23 cellular contexts compared by ENCODE assay signal in the genomic region with DNA sequence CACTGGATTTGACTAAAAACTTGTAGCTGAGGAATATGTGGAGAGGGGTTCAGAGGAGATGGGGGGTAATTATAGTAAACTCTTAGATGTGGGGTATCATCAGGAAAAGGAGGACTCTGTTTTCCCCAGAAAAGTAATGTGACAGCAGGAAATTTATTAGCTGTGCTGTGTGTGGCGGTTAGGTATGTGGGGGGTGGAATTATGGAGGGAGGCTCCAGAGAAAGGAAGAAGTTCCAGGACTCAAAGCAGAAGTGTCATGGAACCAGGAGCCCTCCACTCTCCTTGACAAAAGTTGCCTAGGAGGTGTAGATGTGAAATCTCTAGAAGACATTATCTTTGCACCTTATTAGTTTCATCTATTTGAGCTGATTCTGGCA. TPM values are rescaled to one million over a fixed set of nuclear protein-coding genes. Genes with fewer than 3 reads are reported as not detected.
DNase-seq lines count a peak whose midpoint lies in the region; ATAC-seq and TF ChIP-seq lines count a peak whose summit lies in the region.
"Had no signal": no experiment of that assay in that cellular context is flagged by ENCODE, and none has a peak within 500 bp of the region (broad histone marks: within the 10 kb centered on the region; RNA-seq: fewer than 3 reads in every experiment).

No MANE protein-coding gene starts in this region.

- no peak for DNase-seq in lower lobe of right lung
- DNase-seq in A172 (ENCODE audit: low spot score) = no peak
- DNase-seq in Kasumi-1 (lab: John Stamatoyannopoulos, UW) = no peak
- DNase-seq: activated CD4-positive, alpha-beta T cell treated with anti-CD3 and anti-CD28 coated beads for 36 hours; activated naive CD4-positive, alpha-beta T cell treated with Interleukin-2 at 50 U/mL for 16 hours; activated T-cell treated with anti-CD3 and anti-CD28 coated beads, Interleukin-2, amount 50 U/mL, for 48 hours; AML-193; aorta; CD8-positive, alpha-beta T cell; DMS53; heart right ventricle; mucosa of descending colon; NCI-H1048; NCI-H1930; NCI-H774; nephron progenitor cell; SW 1271; testis had no signal

- H3K4me1 ChIP-seq in ectodermal cell (ENCODE audit: control insufficient read depth, insufficient read depth, low read length) (peaks cover 62% of the 10 kb centered on the region), lower lobe of right lung (peaks cover 16% of the 10 kb centered on the region), urinary bladder (ENCODE audit: insufficient read depth) (no peaks in the 10 kb centered on the region)
- H3K4me1 ChIP-seq: testis had no signal

- H3K27me3 ChIP-seq in ectodermal cell (ENCODE audit: control insufficient read depth, insufficient read depth, low read length, poor library complexity, severe bottlenecking) = peaks cover 100% of the 10 kb centered on the region
- peaks cover 98% of the 10 kb centered on the region for H3K27me3 ChIP-seq in lower lobe of right lung (ENCODE audit: low read depth)
- H3K27me3 ChIP-seq: testis had no signal

- 5 to 14% methylated on average over 1 of the region's 1 CpG for WGBS in ectodermal cell, 2 experiments
- WGBS in urinary bladder = 67% methylated on average over 1 of the region's 1 CpG

- H3K4me3 ChIP-seq in ectodermal cell (ENCODE audit: insufficient read depth, low read depth, low read length) (no peak overlapping the region), lower lobe of right lung (peak overlapping the region; percentile 30), urinary bladder (ENCODE audit: low read depth, low read length) (no peak overlapping the region)
- H3K4me3 ChIP-seq: heart right ventricle, mucosa of descending colon, testis had no signal

- intact Hi-C loops in lower lobe of right lung (cut with DNase I) = loop anchor here (10.0 kb wide), 1 partner anchor 204 kb away; no protein-coding TSS in a partner anchor

- no peaks in the 10 kb centered on the region for H3K36me3 ChIP-seq in ectodermal cell (ENCODE audit: control insufficient read depth, insufficient read depth, low read length)
- H3K36me3 ChIP-seq in lower lobe of right lung = no peaks in the 10 kb centered on the region
- no peaks in the 10 kb centered on the region for H3K36me3 ChIP-seq in urinary bladder (ENCODE audit: insufficient read depth)
- H3K36me3 ChIP-seq: heart right ventricle had no signal

- peak overlapping the region; percentile 61 for H3K27ac ChIP-seq in ectodermal cell (ENCODE audit: insufficient read depth, low read depth, low read length, poor library complexity, severe bottlenecking)
- H3K27ac ChIP-seq in lower lobe of right lung = peak overlapping the region; percentile 65
- peak overlapping the region; percentile 27 for H3K27ac ChIP-seq in urinary bladder (ENCODE audit: low read depth)
- H3K27ac ChIP-seq: heart right ventricle, testis had no signal

- TF ChIP-seq CTCF in lower lobe of right lung (IDR thresholded peaks at IDR 0.05) = no peak

- H3K9me3 ChIP-seq in ectodermal cell (ENCODE audit: control insufficient read depth, low read length) = no peaks in the 10 kb centered on the region
- no peaks in the 10 kb centered on the region for H3K9me3 ChIP-seq in lower lobe of right lung
- H3K9me3 ChIP-seq: heart right ventricle, mucosa of descending colon, testis had no signal

- ATAC-seq in SK-N-SH treated with all-trans-retinoic acid at 6 μM for 48 hours (peak; percentile 10; the same call in 2 of the 3 replicates), lower lobe of right lung (no peak), HG03432 (IDR thresholded peaks at IDR 0.05; ENCODE audit: unreplicated experiment) (no peak)
- ATAC-seq: activated CD4-positive, alpha-beta T cell treated with anti-CD3 and anti-CD28 coated beads for 36 hours; CD8-positive, alpha-beta T cell; HCT116; heart right ventricle; mucosa of descending colon had no signal

TF ChIP-seq in SK-N-SH treated with all-trans-retinoic acid at 6 μM for 48 hours, 23 proteins besides CTCF, POLR2A, EP300 and RAD21:
- no peak for TF ChIP-seq ARNTL (CRISPR knock-in tag; IDR thresholded peaks at IDR 0.05; ENCODE audit: borderline replicate concordance, low read depth)
- TF ChIP-seq, protein P1, sequence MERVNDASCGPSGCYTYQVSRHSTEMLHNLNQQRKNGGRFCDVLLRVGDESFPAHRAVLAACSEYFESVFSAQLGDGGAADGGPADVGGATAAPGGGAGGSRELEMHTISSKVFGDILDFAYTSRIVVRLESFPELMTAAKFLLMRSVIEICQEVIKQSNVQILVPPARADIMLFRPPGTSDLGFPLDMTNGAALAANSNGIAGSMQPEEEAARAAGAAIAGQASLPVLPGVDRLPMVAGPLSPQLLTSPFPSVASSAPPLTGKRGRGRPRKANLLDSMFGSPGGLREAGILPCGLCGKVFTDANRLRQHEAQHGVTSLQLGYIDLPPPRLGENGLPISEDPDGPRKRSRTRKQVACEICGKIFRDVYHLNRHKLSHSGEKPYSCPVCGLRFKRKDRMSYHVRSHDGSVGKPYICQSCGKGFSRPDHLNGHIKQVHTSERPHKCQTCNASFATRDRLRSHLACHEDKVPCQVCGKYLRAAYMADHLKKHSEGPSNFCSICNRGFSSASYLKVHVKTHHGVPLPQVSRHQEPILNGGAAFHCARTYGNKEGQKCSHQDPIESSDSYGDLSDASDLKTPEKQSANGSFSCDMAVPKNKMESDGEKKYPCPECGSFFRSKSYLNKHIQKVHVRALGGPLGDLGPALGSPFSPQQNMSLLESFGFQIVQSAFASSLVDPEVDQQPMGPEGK (CRISPR knock-in tag; IDR thresholded peaks at IDR 0.05; ENCODE audit: borderline replicate concordance) = no peak
- TF ChIP-seq BACH2 (CRISPR knock-in tag; IDR thresholded peaks at IDR 0.05; ENCODE audit: borderline replicate concordance) = no peak
- TF ChIP-seq, protein P2, sequence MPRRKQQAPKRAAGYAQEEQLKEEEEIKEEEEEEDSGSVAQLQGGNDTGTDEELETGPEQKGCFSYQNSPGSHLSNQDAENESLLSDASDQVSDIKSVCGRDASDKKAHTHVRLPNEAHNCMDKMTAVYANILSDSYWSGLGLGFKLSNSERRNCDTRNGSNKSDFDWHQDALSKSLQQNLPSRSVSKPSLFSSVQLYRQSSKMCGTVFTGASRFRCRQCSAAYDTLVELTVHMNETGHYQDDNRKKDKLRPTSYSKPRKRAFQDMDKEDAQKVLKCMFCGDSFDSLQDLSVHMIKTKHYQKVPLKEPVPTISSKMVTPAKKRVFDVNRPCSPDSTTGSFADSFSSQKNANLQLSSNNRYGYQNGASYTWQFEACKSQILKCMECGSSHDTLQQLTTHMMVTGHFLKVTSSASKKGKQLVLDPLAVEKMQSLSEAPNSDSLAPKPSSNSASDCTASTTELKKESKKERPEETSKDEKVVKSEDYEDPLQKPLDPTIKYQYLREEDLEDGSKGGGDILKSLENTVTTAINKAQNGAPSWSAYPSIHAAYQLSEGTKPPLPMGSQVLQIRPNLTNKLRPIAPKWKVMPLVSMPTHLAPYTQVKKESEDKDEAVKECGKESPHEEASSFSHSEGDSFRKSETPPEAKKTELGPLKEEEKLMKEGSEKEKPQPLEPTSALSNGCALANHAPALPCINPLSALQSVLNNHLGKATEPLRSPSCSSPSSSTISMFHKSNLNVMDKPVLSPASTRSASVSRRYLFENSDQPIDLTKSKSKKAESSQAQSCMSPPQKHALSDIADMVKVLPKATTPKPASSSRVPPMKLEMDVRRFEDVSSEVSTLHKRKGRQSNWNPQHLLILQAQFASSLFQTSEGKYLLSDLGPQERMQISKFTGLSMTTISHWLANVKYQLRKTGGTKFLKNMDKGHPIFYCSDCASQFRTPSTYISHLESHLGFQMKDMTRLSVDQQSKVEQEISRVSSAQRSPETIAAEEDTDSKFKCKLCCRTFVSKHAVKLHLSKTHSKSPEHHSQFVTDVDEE (CRISPR knock-in tag; IDR thresholded peaks at IDR 0.05) = no peak
- TF ChIP-seq, protein P3, sequence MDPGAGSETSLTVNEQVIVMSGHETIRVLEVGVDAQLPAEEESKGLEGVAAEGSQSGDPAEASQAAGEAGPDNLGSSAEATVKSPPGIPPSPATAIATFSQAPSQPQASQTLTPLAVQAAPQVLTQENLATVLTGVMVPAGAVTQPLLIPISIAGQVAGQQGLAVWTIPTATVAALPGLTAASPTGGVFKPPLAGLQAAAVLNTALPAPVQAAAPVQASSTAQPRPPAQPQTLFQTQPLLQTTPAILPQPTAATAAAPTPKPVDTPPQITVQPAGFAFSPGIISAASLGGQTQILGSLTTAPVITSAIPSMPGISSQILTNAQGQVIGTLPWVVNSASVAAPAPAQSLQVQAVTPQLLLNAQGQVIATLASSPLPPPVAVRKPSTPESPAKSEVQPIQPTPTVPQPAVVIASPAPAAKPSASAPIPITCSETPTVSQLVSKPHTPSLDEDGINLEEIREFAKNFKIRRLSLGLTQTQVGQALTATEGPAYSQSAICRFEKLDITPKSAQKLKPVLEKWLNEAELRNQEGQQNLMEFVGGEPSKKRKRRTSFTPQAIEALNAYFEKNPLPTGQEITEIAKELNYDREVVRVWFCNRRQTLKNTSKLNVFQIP (CRISPR knock-in tag; IDR thresholded peaks at IDR 0.05; ENCODE audit: borderline replicate concordance, low read depth) = no peak
- no peak for TF ChIP-seq TCF4 (CRISPR knock-in tag; IDR thresholded peaks at IDR 0.05; ENCODE audit: borderline replicate concordance)
- TF ChIP-seq GLIS3 (CRISPR knock-in tag; IDR thresholded peaks at IDR 0.05) = no peak

RNA-seq across cellular contexts. Expression of a gene that starts 18.0 kb away (rescaled TPM):
- polyA plus RNA-seq in ectodermal cell (2013, experiment 1 of 4) = 140 TPM
- 135 TPM for polyA plus RNA-seq in ectodermal cell (2013, experiment 2 of 4)
- 150 TPM for polyA plus RNA-seq in ectodermal cell (2013, experiment 3 of 4)
- polyA plus RNA-seq in ectodermal cell (2013, experiment 4 of 4) = 188 TPM
- total RNA-seq in lower lobe of right lung (42.6 TPM), urinary bladder (64.8 TPM)
- 149 TPM for polyA plus RNA-seq in urinary bladder
- total RNA-seq in A172 (2014; rRNA removed; shearing (Covaris generic)) = 6.9 and 10.0 TPM in 2 replicates
- total RNA-seq: activated CD4-positive, alpha-beta T cell treated with anti-CD3 and anti-CD28 coated beads for 36 hours; CD8-positive, alpha-beta T cell had no signal

RNA-seq across cellular contexts. Expression of a gene that starts 20.0 kb away (rescaled TPM):
- polyA plus RNA-seq in ectodermal cell (2013, experiment 1 of 4) = 17.0 TPM
- 18.7 TPM for polyA plus RNA-seq in ectodermal cell (2013, experiment 2 of 4)
- polyA plus RNA-seq in ectodermal cell (2013, experiment 3 of 4) = 13.3 TPM
- 19.5 TPM for polyA plus RNA-seq in ectodermal cell (2013, experiment 4 of 4)
- 11.1 TPM for total RNA-seq in lower lobe of right lung
- total RNA-seq in urinary bladder = 61.4 TPM
- 25.9 TPM for polyA plus RNA-seq in urinary bladder
- total RNA-seq in A172 (2014; rRNA removed; shearing (Covaris generic)) = 9.8 and 24.4 TPM in 2 replicates
- total RNA-seq: activated CD4-positive, alpha-beta T cell treated with anti-CD3 and anti-CD28 coated beads for 36 hours; CD8-positive, alpha-beta T cell had no signal
